Comparison of ENCODE assay signal across 10 cellular contexts in the genomic region with DNA sequence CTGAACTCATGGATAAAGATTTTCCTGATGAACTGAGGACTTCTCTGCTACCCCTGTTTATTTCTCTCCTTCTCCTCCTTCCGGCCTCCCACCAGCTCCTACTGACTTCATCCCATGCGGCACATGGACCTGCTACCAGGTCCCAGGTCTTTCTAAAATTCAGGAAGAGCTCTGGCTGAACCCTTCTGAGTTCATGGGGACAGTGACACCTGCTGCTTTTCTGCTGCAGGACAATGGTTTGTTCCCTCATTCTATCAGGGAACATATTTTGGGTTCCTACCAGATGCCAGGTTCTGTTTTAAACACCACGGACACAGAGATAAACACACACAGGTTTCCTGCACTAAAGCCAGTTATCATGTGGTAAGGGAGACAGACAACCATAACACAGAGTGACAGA.
A peak's percentile ranks its signal among the peaks of the same experiment; 100 is the strongest.
DNase-seq lines count a peak whose midpoint lies in the region; ATAC-seq and TF ChIP-seq lines count a peak whose summit lies in the region.
"Had no signal": no experiment of that assay in that cellular context is flagged by ENCODE, and none has a peak within 500 bp of the region (broad histone marks: within the 10 kb centered on the region; RNA-seq: fewer than 3 reads in every experiment).

No MANE protein-coding gene starts in this region.

- H3K9me3 ChIP-seq in BE2C = no peaks in the 10 kb centered on the region
- H3K9me3 ChIP-seq: vagina had no signal

- peak; percentile 72 for TF ChIP-seq CTCF in BE2C (IDR thresholded peaks at IDR 0.05; ENCODE audit: low read depth, low read length)

- H3K4me3 ChIP-seq in BE2C (ENCODE audit: low read depth, low read length) = no peak overlapping the region
- H3K4me3 ChIP-seq: vagina had no signal

- ATAC-seq in central memory CD8-positive, alpha-beta T cell (replicated peaks; ENCODE audit: extremely low read depth, poor library complexity, severe bottlenecking) = no peak
- ATAC-seq in GM19467 (IDR thresholded peaks at IDR 0.05; ENCODE audit: unreplicated experiment) = no peak

- peak overlapping the region; percentile 67 for H3K27ac Mint-ChIP-seq in central memory CD8-positive, alpha-beta T cell (ENCODE audit: low read depth)
- H3K27ac Mint-ChIP-seq: activated naive CD4-positive, alpha-beta T cell treated with anti-CD3 and anti-CD28 coated beads, Interleukin-2, amount 50 U/mL, for 24 hours had no signal

- H3K36me3 ChIP-seq in BE2C = no peaks in the 10 kb centered on the region
- H3K36me3 ChIP-seq: vagina had no signal

- in situ Hi-C loops in KBM-7 (cut with MboI; ENCODE audit: low pct_unique_long_range_greater_than_20kb, low sequenced_read_pairs) = no loop called here

- H3K9me3 Mint-ChIP-seq in central memory CD8-positive, alpha-beta T cell = no peaks in the 10 kb centered on the region
- H3K9me3 Mint-ChIP-seq: activated naive CD4-positive, alpha-beta T cell treated with anti-CD3 and anti-CD28 coated beads, Interleukin-2, amount 50 U/mL, for 24 hours had no signal

- no peaks in the 10 kb centered on the region for H3K36me3 Mint-ChIP-seq in central memory CD8-positive, alpha-beta T cell (ENCODE audit: insufficient read depth)
- H3K36me3 Mint-ChIP-seq: activated naive CD4-positive, alpha-beta T cell treated with anti-CD3 and anti-CD28 coated beads, Interleukin-2, amount 50 U/mL, for 24 hours had no signal

- no peaks in the 10 kb centered on the region for H3K27me3 ChIP-seq in BE2C
- H3K27me3 ChIP-seq: vagina had no signal

- DNase-seq in BE2C (peak; percentile 38), LoVo (ENCODE audit: low spot score) (peak; percentile 24), midbrain (lab: John Stamatoyannopoulos, UW) (peak; percentile 27), KBM-7 (no peak), NCI-H128 (lab: John Stamatoyannopoulos, UW; ENCODE audit: unreplicated experiment) (no peak), NCI-H2227 (lab: John Stamatoyannopoulos, UW; ENCODE audit: unreplicated experiment) (no peak)
- DNase-seq in central memory CD8-positive, alpha-beta T cell (ENCODE audit: low spot score in 2 of 2) = no peak

- H3K27me3 Mint-ChIP-seq in central memory CD8-positive, alpha-beta T cell = no peaks in the 10 kb centered on the region
- H3K27me3 Mint-ChIP-seq: activated naive CD4-positive, alpha-beta T cell treated with anti-CD3 and anti-CD28 coated beads, Interleukin-2, amount 50 U/mL, for 24 hours had no signal

- H3K4me1 Mint-ChIP-seq in central memory CD8-positive, alpha-beta T cell = peaks cover 11% of the 10 kb centered on the region

- no peak overlapping the region for H3K4me3 Mint-ChIP-seq in central memory CD8-positive, alpha-beta T cell
- H3K4me3 Mint-ChIP-seq: activated naive CD4-positive, alpha-beta T cell treated with anti-CD3 and anti-CD28 coated beads, Interleukin-2, amount 50 U/mL, for 24 hours had no signal

- H3K4me1 ChIP-seq in BE2C = no peaks in the 10 kb centered on the region
- H3K4me1 ChIP-seq: vagina had no signal

Comparison
In these comparisons a context has a peak if more than half of its experiments do, and no peak if none do; other contexts are left out.
1. DNase-seq: peak in BE2C (single experiment), LoVo (single experiment) and midbrain (single experiment); none in central memory CD8-positive, alpha-beta T cell (0 of 2), KBM-7 (single experiment), NCI-H128 (single experiment) and NCI-H2227 (single experiment).